Comparison of ENCODE assay signal across 1 cellular context in the genomic region with DNA sequence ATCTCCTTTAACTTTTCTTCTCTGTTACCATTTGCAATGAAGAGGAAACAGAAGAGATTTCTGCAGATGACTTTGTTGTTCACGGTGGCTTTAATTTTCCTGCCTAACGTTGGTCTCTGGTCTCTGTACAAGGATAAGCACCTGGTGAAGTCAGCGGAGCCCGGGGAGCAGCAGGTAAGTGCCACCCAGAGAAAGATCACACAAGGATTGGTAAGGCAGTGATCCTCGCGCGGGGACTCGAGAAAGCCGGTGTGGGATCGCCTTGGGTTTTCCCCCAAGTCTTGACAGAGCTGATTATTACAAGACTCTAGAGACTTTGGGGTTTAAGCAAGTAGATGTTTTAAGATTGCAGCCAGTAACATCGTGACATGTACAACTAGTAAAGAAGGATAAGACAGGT.
TF ChIP-seq lines count a peak whose summit lies in the region.

No MANE protein-coding gene starts in this region.

TF ChIP-seq in WTC11, 78 proteins besides CTCF, POLR2A, EP300 and RAD21 (continued from another document):
- TF ChIP-seq NFYB (CRISPR knock-in tag; conservative IDR thresholded peaks at IDR 0.05; ENCODE audit: low read depth): no peak
- TF ChIP-seq SP1 (CRISPR knock-in tag; conservative IDR thresholded peaks at IDR 0.05): no peak
- TF ChIP-seq, protein P1, sequence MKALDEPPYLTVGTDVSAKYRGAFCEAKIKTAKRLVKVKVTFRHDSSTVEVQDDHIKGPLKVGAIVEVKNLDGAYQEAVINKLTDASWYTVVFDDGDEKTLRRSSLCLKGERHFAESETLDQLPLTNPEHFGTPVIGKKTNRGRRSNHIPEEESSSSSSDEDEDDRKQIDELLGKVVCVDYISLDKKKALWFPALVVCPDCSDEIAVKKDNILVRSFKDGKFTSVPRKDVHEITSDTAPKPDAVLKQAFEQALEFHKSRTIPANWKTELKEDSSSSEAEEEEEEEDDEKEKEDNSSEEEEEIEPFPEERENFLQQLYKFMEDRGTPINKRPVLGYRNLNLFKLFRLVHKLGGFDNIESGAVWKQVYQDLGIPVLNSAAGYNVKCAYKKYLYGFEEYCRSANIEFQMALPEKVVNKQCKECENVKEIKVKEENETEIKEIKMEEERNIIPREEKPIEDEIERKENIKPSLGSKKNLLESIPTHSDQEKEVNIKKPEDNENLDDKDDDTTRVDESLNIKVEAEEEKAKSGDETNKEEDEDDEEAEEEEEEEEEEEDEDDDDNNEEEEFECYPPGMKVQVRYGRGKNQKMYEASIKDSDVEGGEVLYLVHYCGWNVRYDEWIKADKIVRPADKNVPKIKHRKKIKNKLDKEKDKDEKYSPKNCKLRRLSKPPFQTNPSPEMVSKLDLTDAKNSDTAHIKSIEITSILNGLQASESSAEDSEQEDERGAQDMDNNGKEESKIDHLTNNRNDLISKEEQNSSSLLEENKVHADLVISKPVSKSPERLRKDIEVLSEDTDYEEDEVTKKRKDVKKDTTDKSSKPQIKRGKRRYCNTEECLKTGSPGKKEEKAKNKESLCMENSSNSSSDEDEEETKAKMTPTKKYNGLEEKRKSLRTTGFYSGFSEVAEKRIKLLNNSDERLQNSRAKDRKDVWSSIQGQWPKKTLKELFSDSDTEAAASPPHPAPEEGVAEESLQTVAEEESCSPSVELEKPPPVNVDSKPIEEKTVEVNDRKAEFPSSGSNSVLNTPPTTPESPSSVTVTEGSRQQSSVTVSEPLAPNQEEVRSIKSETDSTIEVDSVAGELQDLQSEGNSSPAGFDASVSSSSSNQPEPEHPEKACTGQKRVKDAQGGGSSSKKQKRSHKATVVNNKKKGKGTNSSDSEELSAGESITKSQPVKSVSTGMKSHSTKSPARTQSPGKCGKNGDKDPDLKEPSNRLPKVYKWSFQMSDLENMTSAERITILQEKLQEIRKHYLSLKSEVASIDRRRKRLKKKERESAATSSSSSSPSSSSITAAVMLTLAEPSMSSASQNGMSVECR (CRISPR knock-in tag; IDR thresholded peaks at IDR 0.05; ENCODE audit: borderline replicate concordance): no peak
- no peak for TF ChIP-seq ATF6 (CRISPR knock-in tag; IDR thresholded peaks at IDR 0.05)
- TF ChIP-seq SOX15 (CRISPR knock-in tag; IDR thresholded peaks at IDR 0.05): no peak
- no peak for TF ChIP-seq ZNF396 (CRISPR knock-in tag; IDR thresholded peaks at IDR 0.05; ENCODE audit: borderline replicate concordance)
- no peak for TF ChIP-seq IRF2 (CRISPR knock-in tag; IDR thresholded peaks at IDR 0.05; ENCODE audit: borderline replicate concordance, low read depth)
